ENCODE assay signal across 8 cellular contexts in genomic region chr14:93044601-93045000, GRCh38.
A peak's percentile ranks its signal among the peaks of the same experiment; 100 is the strongest.
DNase-seq lines count a peak whose midpoint lies in the region; ATAC-seq, FAIRE-seq and TF ChIP-seq lines count a peak whose summit lies in the region.

No MANE protein-coding gene starts in this region.

- H3K27ac ChIP-seq in heart left ventricle (peak overlapping the region in 11 of 12 donors; percentile 56 to 94 (median 75)), keratinocyte (ENCODE audit: control insufficient read depth, insufficient read depth, low read length) (peak overlapping the region; percentile 97), uterus (peak overlapping the region; percentile 30 to 74)

- H3K36me3 ChIP-seq in heart left ventricle: no peaks in the 10 kb centered on the region
- H3K36me3 ChIP-seq in keratinocyte (ENCODE audit: control insufficient read depth in 2 of 2, extremely low read depth in 1 of 2, insufficient read depth in 2 of 2, low read length in 2 of 2): peaks cover 2 to 8% of the 10 kb centered on the region in 2 experiments
- no peaks in the 10 kb centered on the region for H3K36me3 ChIP-seq in uterus

- peaks cover 30% of the 10 kb centered on the region for H3K79me2 ChIP-seq in keratinocyte (ENCODE audit: control insufficient read depth, insufficient read depth, low read length)

- 89 to 91% (median 91%) methylated on average over 9 of the region's 9 CpGs for WGBS in heart left ventricle, 4 donors

- no peaks in the 10 kb centered on the region for H4K20me1 ChIP-seq in keratinocyte (ENCODE audit: control insufficient read depth, extremely low read depth, insufficient read depth, low read length)

- peak overlapping the region; percentile 85 for H3K4me2 ChIP-seq in keratinocyte (ENCODE audit: control insufficient read depth, extremely low read depth, insufficient read depth, low read depth, low read length)

- intact Hi-C loops in heart left ventricle (cut with DNase I): loop anchor here in 4 of 10 donors (5.0 to 10.0 kb wide), 6 partner anchors 48 to 72 kb away; no protein-coding TSS in a partner anchor
- intact Hi-C loops in left ventricle myocardium superior (cut with micrococcal nuclease): no loop called here
- intact Hi-C loops in uterus (cut with DNase I; ENCODE audit: low total_unique reads): no loop called here

- H3K9me3 ChIP-seq in heart left ventricle (no peaks in the 10 kb centered on the region), keratinocyte (ENCODE audit: control insufficient read depth, low read depth, low read length) (no peaks in the 10 kb centered on the region), uterus (no peaks in the 10 kb centered on the region)

- no peaks in the 10 kb centered on the region for H3K27me3 ChIP-seq in heart left ventricle
- no peaks in the 10 kb centered on the region for H3K27me3 ChIP-seq in keratinocyte (ENCODE audit: control insufficient read depth, extremely low read depth, insufficient read depth, low read length)
- no peaks in the 10 kb centered on the region for H3K27me3 ChIP-seq in uterus

- no peak for TF ChIP-seq POLR2A in heart left ventricle (IDR thresholded peaks at IDR 0.05)
- no peak for TF ChIP-seq POLR2A in uterus (IDR thresholded peaks at IDR 0.05)

- H3K4me3 ChIP-seq in heart left ventricle (no peak overlapping the region), keratinocyte (ENCODE audit: control insufficient read depth in 2 of 3, extremely low read depth in 1 of 3, insufficient read depth in 2 of 3, low read depth in 1 of 3, low read length in 3 of 3) (peak overlapping the region in 2 of 3 experiments; percentile 0 to 50), uterus (no peak overlapping the region)

- TF ChIP-seq CTCF in heart left ventricle (IDR thresholded peaks at IDR 0.05) (no peak), keratinocyte (optimal IDR thresholded peaks at IDR 0.05 in 1 of 3, IDR thresholded peaks at IDR 0.05 in 1 of 3, conservative IDR thresholded peaks at IDR 0.05 in 1 of 3; ENCODE audit: extremely low read depth in 1 of 3, insufficient read depth in 2 of 3, low read length in 3 of 3) (no peak), uterus (IDR thresholded peaks at IDR 0.05) (no peak)

- peak in 1 of 5 donors; percentile 33 for DNase-seq in heart left ventricle
- no peak for DNase-seq in left ventricle myocardium superior
- DNase-seq in SKM-1 (lab: John Stamatoyannopoulos, UW; ENCODE audit: unreplicated experiment): peak; percentile 16
- no peak for DNase-seq in keratinocyte (ENCODE audit: low read depth, low spot score)
- DNase-seq in uterus: no peak
- DNase-seq in NCI-H69 (lab: John Stamatoyannopoulos, UW): no peak
- no peak for DNase-seq in NCI-H1048 (lab: John Stamatoyannopoulos, UW)
- no peak for DNase-seq in C1 segment of cervical spinal cord (lab: John Stamatoyannopoulos, UW)

- peaks cover 8 to 97% (median 77%) of the 10 kb centered on the region in 12 donors for H3K4me1 ChIP-seq in heart left ventricle
- peaks cover 77% of the 10 kb centered on the region for H3K4me1 ChIP-seq in keratinocyte (ENCODE audit: control insufficient read depth, extremely low read depth, insufficient read depth, low read length)
- peaks cover 7 to 11% of the 10 kb centered on the region in 2 donors for H3K4me1 ChIP-seq in uterus

- H3K9me1 ChIP-seq in keratinocyte (ENCODE audit: control insufficient read depth, extremely low read depth, insufficient read depth, low read length): no peaks in the 10 kb centered on the region

- ATAC-seq in heart left ventricle: peak in 2 of 4 donors; percentile 1 to 2
- ATAC-seq in left ventricle myocardium superior: no peak

- peak overlapping the region; percentile 79 for H3K9ac ChIP-seq in keratinocyte (ENCODE audit: control insufficient read depth, extremely low read depth, insufficient read depth, low read length)

- no peak overlapping the region for H2AFZ ChIP-seq in keratinocyte (ENCODE audit: control insufficient read depth, low read length)

- FAIRE-seq in keratinocyte (lab: Jason Lieb, UNC): no peak

- dilution Hi-C loops in keratinocyte (cut with MboI; ENCODE audit: extremely low pct_ligation_motif_present, low sequenced_read_pairs): no loop called here

Comparison
In these comparisons a context has a peak if more than half of its experiments do, and no peak if none do; other contexts are left out.
1. H3K4me3 ChIP-seq: peak in keratinocyte (2 of 3); none in heart left ventricle (0 of 12) and uterus (0 of 2).
2. Peak in every context shown above with its lines, with median percentiles within 50 percentile points of each other: H3K27ac ChIP-seq.